Comparison of ENCODE assay signal across 8 cellular contexts in genomic region chr4:65669008-65669971, GRCh38. TPM values are rescaled to one million over a fixed set of nuclear protein-coding genes. Genes with fewer than 3 reads are reported as not detected.
DNase-seq lines count a peak whose midpoint lies in the region; ATAC-seq and TF ChIP-seq lines count a peak whose summit lies in the region.

No MANE protein-coding gene starts in this region.

- no peaks in the 10 kb centered on the region for H3K9me3 ChIP-seq in SK-N-SH

- peak overlapping the region; percentile 88 for H3K4me2 ChIP-seq in SK-N-SH

- no peaks in the 10 kb centered on the region for H3K36me3 ChIP-seq in SK-N-SH (replicated peaks in 1 of 2; ENCODE audit: control insufficient read depth in 1 of 2, insufficient read depth in 2 of 2, low read length in 1 of 2)

- H4K20me1 ChIP-seq in SK-N-SH (ENCODE audit: insufficient read depth), result no peaks in the 10 kb centered on the region

- no peaks in the 10 kb centered on the region for H3F3A ChIP-seq in SK-N-SH (replicated peaks; ENCODE audit: insufficient read depth)

- no peaks in the 10 kb centered on the region for H3K79me2 ChIP-seq in SK-N-SH (ENCODE audit: insufficient read depth)

- H3K4me3 ChIP-seq in SK-N-SH (ENCODE audit: low read depth in 2 of 2, low read length in 1 of 2) (peak overlapping the region in 1 of 2 experiments; percentile 68; a peak in 2 of 4 replicates), retinal pigment epithelial cell (ENCODE audit: low read length) (peak overlapping the region; percentile 80)

- H3K27ac ChIP-seq in SK-N-SH (ENCODE audit: low read depth in 2 of 2, low read length in 1 of 2), result no peak overlapping the region

- H3K9ac ChIP-seq in SK-N-SH, result no peak overlapping the region

- TF ChIP-seq RAD21 in SK-N-SH (IDR thresholded peaks at IDR 0.05; ENCODE audit: low read length), result no peak

- POLR2A ChIA-PET in SK-N-SH (lab: Yijun Ruan, JAX) (no interaction called here), HEK293T (lab: Yijun Ruan, JAX) (no interaction called here)

- no peaks in the 10 kb centered on the region for H3K9me2 ChIP-seq in SK-N-SH

- 2% methylated on average over 23 of the region's 59 CpGs for WGBS in SK-N-SH (ENCODE audit: low lambda C conversion rate)

- intact Hi-C loops in left cardiac atrium (cut with DNase I), result no loop called here

- ATAC-seq in left cardiac atrium, result peak; percentile 35 to 55
- no peak for ATAC-seq in GM19463 (IDR thresholded peaks at IDR 0.05; ENCODE audit: unreplicated experiment)

- TF ChIP-seq EP300 in SK-N-SH (IDR thresholded peaks at IDR 0.05; ENCODE audit: borderline replicate concordance in 1 of 2, low read depth in 1 of 2, low read length in 1 of 2), result no peak

- H3K4me1 ChIP-seq in SK-N-SH (ENCODE audit: control insufficient read depth in 1 of 2, insufficient read depth in 2 of 2, low read depth in 1 of 2, low read length in 1 of 2), result peaks cover 0 to 6% of the 10 kb centered on the region in 2 experiments; a peak in 1 of 4 replicates

- no peak for TF ChIP-seq CTCF in SK-N-SH (IDR thresholded peaks at IDR 0.05)
- TF ChIP-seq CTCF in retinal pigment epithelial cell (conservative IDR thresholded peaks at IDR 0.05; ENCODE audit: low read depth, low read length), result no peak

- CTCF ChIA-PET in SK-N-SH (lab: Yijun Ruan, JAX) (interaction anchor here (0.7 to 1.4 kb wide), 2 partner anchors 43 to 64 kb away, joined by 3 read pairs; no protein-coding TSS in a partner anchor), HEK293T (lab: Yijun Ruan, JAX) (interaction anchor here (0.6 to 1.1 kb wide), 3 partner anchors 14 to 1223 kb away, joined by 3 to 9 read pairs (median 3); no protein-coding TSS in a partner anchor)

- H2AFZ ChIP-seq in SK-N-SH (ENCODE audit: low read depth), result peak overlapping the region; percentile 79

- H3K27me3 ChIP-seq in SK-N-SH (ENCODE audit: insufficient read depth), result peaks cover 54% of the 10 kb centered on the region

- DNase-seq in GM03348 (ENCODE audit: low spot score), result peak; percentile 3
- DNase-seq in SK-N-SH, result peak; percentile 22
- DNase-seq in left cardiac atrium, result no peak
- DNase-seq in retinal pigment epithelial cell (ENCODE audit: low read depth), result no peak
- no peak for DNase-seq in COLO829 (ENCODE audit: low spot score)
- DNase-seq in HEK293T (ENCODE audit: extremely low spot score), result no peak
- no peak for DNase-seq in NCI-H1048 (lab: John Stamatoyannopoulos, UW)

TF ChIP-seq in SK-N-SH, 30 proteins besides CTCF, POLR2A, EP300 and RAD21 (continues in another document):
- TF ChIP-seq REST (IDR thresholded peaks at IDR 0.05; ENCODE audit: low read depth, low read length), result no peak
- TF ChIP-seq CHD2 (IDR thresholded peaks at IDR 0.05; ENCODE audit: low read length, partially characterized antibody), result no peak
- no peak for TF ChIP-seq PBX3 (IDR thresholded peaks at IDR 0.05)
- no peak for TF ChIP-seq RXRA (IDR thresholded peaks at IDR 0.05; ENCODE audit: borderline replicate concordance, low read depth)
- no peak for TF ChIP-seq MAX (IDR thresholded peaks at IDR 0.05; ENCODE audit: low read depth)
- no peak for TF ChIP-seq SIN3A (IDR thresholded peaks at IDR 0.05; ENCODE audit: borderline replicate concordance, low read depth, low read length)
- TF ChIP-seq RCOR1 (IDR thresholded peaks at IDR 0.05; ENCODE audit: low read length), result no peak
- TF ChIP-seq MEF2A (IDR thresholded peaks at IDR 0.05; ENCODE audit: borderline replicate concordance, low read depth), result no peak
- TF ChIP-seq GATA2 (CRISPR knock-in tag; IDR thresholded peaks at IDR 0.05), result no peak

TF ChIP-seq in HEK293T, 16 proteins besides CTCF, POLR2A, EP300 and RAD21:
- TF ChIP-seq SUZ12 (IDR thresholded peaks at IDR 0.05) (no peak), CTBP1 (IDR thresholded peaks at IDR 0.05; ENCODE audit: borderline replicate concordance) (no peak), SP1 (IDR thresholded peaks at IDR 0.05) (no peak)

RNA-seq across cellular contexts. Expression of gene EPHA5, which starts 1.0 kb away (rescaled TPM):
- not detected in 2 replicates for polyA plus RNA-seq in SK-N-SH (2012; rRNA removed)
- polyA plus RNA-seq in SK-N-SH (2012; cell fraction: cytosol; rRNA removed), result not detected in 2 replicates
- polyA plus RNA-seq in SK-N-SH (2012; cell fraction: nucleus; rRNA removed), result not detected in 2 replicates
- total RNA-seq in left cardiac atrium, result 1 to 10 TPM; 5.1 to 8.0 TPM

Comparison
In these comparisons a context has a peak if more than half of its experiments do, and no peak if none do; other contexts are left out.
1. DNase-seq: peak in GM03348 (single experiment) and SK-N-SH (single experiment); none in left cardiac atrium (single experiment), retinal pigment epithelial cell (single experiment), COLO829 (single experiment), HEK293T (single experiment) and NCI-H1048 (single experiment).